1 cellular context compared by ENCODE assay signal in genomic region chr3:76203578-76203977, GRCh38.
TF ChIP-seq lines count a peak whose summit lies in the region.

No MANE protein-coding gene starts in this region.

TF ChIP-seq in HEK293T, 16 proteins besides CTCF, POLR2A, EP300 and RAD21 (continued from another document):
- no peak for TF ChIP-seq PKNOX1 (IDR thresholded peaks at IDR 0.05)
- no peak for TF ChIP-seq NFRKB (IDR thresholded peaks at IDR 0.05)
- TF ChIP-seq ARNT (IDR thresholded peaks at IDR 0.05): no peak
- no peak for TF ChIP-seq TARDBP (IDR thresholded peaks at IDR 0.05)
- TF ChIP-seq FOXK2 (IDR thresholded peaks at IDR 0.05): no peak
- TF ChIP-seq FOXM1 (IDR thresholded peaks at IDR 0.05; ENCODE audit: borderline replicate concordance): no peak
- no peak for TF ChIP-seq BHLHE40 (IDR thresholded peaks at IDR 0.05; ENCODE audit: borderline replicate concordance)
TF ChIP-seq in HEK293T: peak in this region for 0.
